8 cellular contexts compared by ENCODE assay signal in genomic region chr2:172931256-172931894, GRCh38.
DNase-seq lines count a peak whose midpoint lies in the region; ATAC-seq, FAIRE-seq and TF ChIP-seq lines count a peak whose summit lies in the region.

No MANE protein-coding gene starts in this region.

- H3K27ac ChIP-seq in esophagus squamous epithelium = peak overlapping the region in 3 of 4 donors; percentile 57 to 81 (median 66)

- peak overlapping the region in 3 of 4 donors; percentile 4 to 49 (median 9) for H3K4me3 ChIP-seq in esophagus squamous epithelium

- ATAC-seq in GM18868 (IDR thresholded peaks at IDR 0.05; ENCODE audit: unreplicated experiment) = no peak
- ATAC-seq in HG02763 (IDR thresholded peaks at IDR 0.05; ENCODE audit: unreplicated experiment) = no peak

- WGBS in esophagus squamous epithelium, 2 donors = 19 to 21% methylated on average over 6 to 7 of the region's 7 CpGs

- TF ChIP-seq POLR2A in H54 (IDR thresholded peaks at IDR 0.05; ENCODE audit: low read depth, low read length) = no peak
- TF ChIP-seq POLR2A in esophagus squamous epithelium (IDR thresholded peaks at IDR 0.05) = no peak

- H3K9me3 ChIP-seq in esophagus squamous epithelium = no peaks in the 10 kb centered on the region

- H3K27me3 ChIP-seq in esophagus squamous epithelium = no peaks in the 10 kb centered on the region

- H3K36me3 ChIP-seq in esophagus squamous epithelium = no peaks in the 10 kb centered on the region

- no peak for TF ChIP-seq CTCF in esophagus squamous epithelium (IDR thresholded peaks at IDR 0.05)

- H3K4me1 ChIP-seq in esophagus squamous epithelium = peaks cover 0 to 53% (median 24%) of the 10 kb centered on the region in 3 donors

- peak; percentile 82 for FAIRE-seq in H54 (lab: Jason Lieb, UNC)

- DNase-seq in H54 (ENCODE audit: insufficient read length, low spot score) (peak; percentile 14), OCI-M2 (lab: John Stamatoyannopoulos, UW; ENCODE audit: unreplicated experiment) (peak; percentile 47), esophagus squamous epithelium (lab: John Stamatoyannopoulos, UW) (no peak), pulmonary artery endothelial cell (ENCODE audit: low read depth, low spot score) (peak; percentile 47), DMS114 treated with DMSO at 0.1 percent for 48 hours (lab: John Stamatoyannopoulos, UW; ENCODE audit: unreplicated experiment) (no peak)
- no peak for DNase-seq in activated CD4-positive, alpha-beta T cell treated with anti-CD3 and anti-CD28 coated beads, Interleukin-2, amount 50 U/mL, for 48 hours

- intact Hi-C loops in esophagus squamous epithelium (cut with DNase I) = loop anchor here (5.0 to 10.0 kb wide), 2 partner anchors 67 to 124 kb away; no protein-coding TSS in a partner anchor

Comparison
In these comparisons a context has a peak if more than half of its experiments do, and no peak if none do; other contexts are left out.
1. DNase-seq: peak in H54 (single experiment), OCI-M2 (single experiment) and pulmonary artery endothelial cell (single experiment); none in esophagus squamous epithelium (single experiment), DMS114 treated with DMSO at 0.1 percent for 48 hours (single experiment) and activated CD4-positive, alpha-beta T cell treated with anti-CD3 and anti-CD28 coated beads, Interleukin-2, amount 50 U/mL, for 48 hours (0 of 2).